In the genomic region with DNA sequence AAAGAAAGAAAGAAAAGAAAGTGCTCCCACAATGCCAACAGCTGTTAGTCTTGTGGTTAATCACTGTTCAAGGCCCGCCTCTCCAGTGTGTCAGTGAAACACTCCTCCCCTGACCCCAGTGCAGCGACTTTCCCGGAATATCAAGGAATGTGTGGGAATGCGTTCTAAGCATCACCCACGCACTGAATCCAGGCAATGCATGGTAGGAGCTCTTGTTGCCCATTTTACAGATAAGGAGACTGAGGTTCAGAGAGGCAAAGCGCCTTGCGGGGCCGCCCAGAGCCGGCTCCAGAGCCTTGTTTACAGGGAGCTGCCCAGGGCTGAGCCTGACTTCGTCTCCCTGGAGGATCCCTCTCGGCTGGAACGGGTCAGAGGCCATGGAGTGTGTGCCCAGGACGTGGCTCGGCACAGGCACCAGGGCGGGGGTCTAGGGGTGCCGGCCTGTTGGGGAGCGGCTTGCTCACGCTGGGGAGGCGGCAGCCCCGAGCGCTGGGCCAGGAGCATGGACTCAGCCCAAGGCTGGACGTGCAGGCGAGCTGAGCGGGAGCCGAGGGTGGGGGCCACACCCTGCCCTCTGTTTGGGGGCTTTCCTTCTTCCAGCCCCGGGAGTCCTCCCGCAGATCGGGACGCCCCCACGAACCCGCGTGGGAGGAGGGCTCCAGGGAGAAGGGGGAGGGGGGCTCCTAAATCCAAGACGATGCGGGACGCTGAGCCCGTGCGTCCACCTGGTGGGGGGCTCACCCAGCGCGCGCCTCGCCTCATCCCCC, we compare ENCODE assay signal across 8 cellular contexts. TPM values are rescaled to one million over a fixed set of nuclear protein-coding genes. Genes with fewer than 3 reads are reported as not detected.
DNase-seq lines count a peak whose midpoint lies in the region; ATAC-seq and TF ChIP-seq lines count a peak whose summit lies in the region.

No MANE protein-coding gene starts in this region.

- peak overlapping the region in 1 of 2 experiments; percentile 86 for H3K23ac ChIP-seq in mesenchymal stem cell (ENCODE audit: low read length in 2 of 2)

- TF ChIP-seq CTCF in AG09309 (IDR thresholded peaks at IDR 0.05; ENCODE audit: control insufficient read depth, insufficient read depth, low read depth, low read length, missing control alignments) (no peak), upper lobe of left lung (IDR thresholded peaks at IDR 0.05) (no peak)

- TF ChIP-seq POLR2A in upper lobe of left lung (IDR thresholded peaks at IDR 0.05), result peak in 2 of 4 donors; percentile 15 to 26

- H2BK5ac ChIP-seq in mesenchymal stem cell (ENCODE audit: low read depth, low read length, poor library complexity, severe bottlenecking), result peak overlapping the region; percentile 85

- 18% methylated on average over 41 of the region's 41 CpGs for WGBS in ectodermal cell, 2 experiments
- WGBS in mesenchymal stem cell, result 7% methylated on average over 29 of the region's 41 CpGs
- WGBS in upper lobe of left lung, 2 donors, result 14 to 29% methylated on average over 5 to 30 of the region's 41 CpGs

- H3K79me1 ChIP-seq in mesenchymal stem cell (replicated peaks; ENCODE audit: low read length, poor library complexity, severe bottlenecking), result peaks cover 30% of the 10 kb centered on the region

- H3K14ac ChIP-seq in mesenchymal stem cell (ENCODE audit: low read length in 2 of 2), result peak overlapping the region; percentile 58 to 78

- peaks cover 48% of the 10 kb centered on the region for H3K36me3 ChIP-seq in SJSA1
- peaks cover 24% of the 10 kb centered on the region for H3K36me3 ChIP-seq in ectodermal cell (ENCODE audit: control insufficient read depth, insufficient read depth, low read length)
- H3K36me3 ChIP-seq in mesenchymal stem cell (ENCODE audit: control insufficient read depth in 1 of 2, insufficient read depth in 2 of 2, low read depth in 1 of 2, low read length in 2 of 2), result peaks cover 35 to 36% of the 10 kb centered on the region in 2 experiments
- peaks cover 21 to 31% (median 28%) of the 10 kb centered on the region in 4 donors for H3K36me3 ChIP-seq in upper lobe of left lung

- H3K4me3 ChIP-seq in AG09309 (ENCODE audit: control insufficient read depth, low read depth, low read length) (peak overlapping the region; percentile 72), SJSA1 (peak overlapping the region; percentile 83), ectodermal cell (ENCODE audit: insufficient read depth, low read depth, low read length) (peak overlapping the region; percentile 84), mesenchymal stem cell (ENCODE audit: insufficient read depth in 1 of 2, low read depth in 1 of 2, low read length in 2 of 2) (peak overlapping the region; percentile 84 to 90), upper lobe of left lung (peak overlapping the region; percentile 90 to 98 (median 94))

- H3K4me1 ChIP-seq in SJSA1 (replicated peaks) (peaks cover 49% of the 10 kb centered on the region), ectodermal cell (ENCODE audit: control insufficient read depth, insufficient read depth, low read length) (peaks cover 14% of the 10 kb centered on the region), mesenchymal stem cell (ENCODE audit: control insufficient read depth, insufficient read depth, low read depth, low read length) (peaks cover 37% of the 10 kb centered on the region), upper lobe of left lung (peaks cover 63 to 70% (median 65%) of the 10 kb centered on the region in 4 donors)

- peak overlapping the region; percentile 68 for H2AFZ ChIP-seq in mesenchymal stem cell (ENCODE audit: low read depth, low read length)

- peaks cover 2% of the 10 kb centered on the region for H3K9me3 ChIP-seq in SJSA1 (replicated peaks)
- H3K9me3 ChIP-seq in ectodermal cell (ENCODE audit: control insufficient read depth, low read length), result no peaks in the 10 kb centered on the region
- H3K9me3 ChIP-seq in mesenchymal stem cell (ENCODE audit: control insufficient read depth, low read length), result no peaks in the 10 kb centered on the region
- H3K9me3 ChIP-seq in upper lobe of left lung, result peaks cover 0 to 2% (median 0%) of the 10 kb centered on the region in 4 donors

- DNase-seq in AG09309 (ENCODE audit: low read depth) (peak; percentile 74), SJSA1 (ENCODE audit: low read depth in 1 of 2, low spot score in 2 of 2) (peak; percentile 51 to 74), mesenchymal stem cell (peak; percentile 94), upper lobe of left lung (peak in 1 of 2 donors; percentile 89), NCI-H1105 treated with DMSO at 0.1 percent for 48 hours (lab: John Stamatoyannopoulos, UW) (no peak)
- no peak for DNase-seq in stimulated activated CD4-positive, alpha-beta T cell treated with anti-CD3 and anti-CD28 coated beads, Interleukin-2, amount 100 ng/mL, for 48 hours

- peak overlapping the region; percentile 94 for H2BK15ac ChIP-seq in mesenchymal stem cell (ENCODE audit: low read depth, poor library complexity, severe bottlenecking)

- peak overlapping the region; percentile 38 to 94 for H2BK12ac ChIP-seq in mesenchymal stem cell (ENCODE audit: low read length in 2 of 2)

- peak overlapping the region; percentile 64 for H3K27ac ChIP-seq in SJSA1
- no peak overlapping the region for H3K27ac ChIP-seq in ectodermal cell (ENCODE audit: insufficient read depth, low read depth, low read length, poor library complexity, severe bottlenecking)
- peak overlapping the region; percentile 77 for H3K27ac ChIP-seq in mesenchymal stem cell (ENCODE audit: low read length, poor library complexity, severe bottlenecking)
- peak overlapping the region; percentile 92 to 98 (median 95) for H3K27ac ChIP-seq in upper lobe of left lung

- peak overlapping the region; percentile 97 for H2BK120ac ChIP-seq in mesenchymal stem cell (ENCODE audit: low read depth, low read length)

- peak overlapping the region; percentile 92 for H4K8ac ChIP-seq in mesenchymal stem cell (ENCODE audit: low read length)

- H3K9ac ChIP-seq in mesenchymal stem cell (ENCODE audit: low read length), result peak overlapping the region; percentile 98

- peak in 2 of 4 donors; percentile 17 to 62 for TF ChIP-seq EP300 in upper lobe of left lung (IDR thresholded peaks at IDR 0.05)

- peak overlapping the region; percentile 62 for H3K4me2 ChIP-seq in mesenchymal stem cell (ENCODE audit: low read length, poor library complexity, severe bottlenecking)

- ATAC-seq in GM21576 (IDR thresholded peaks at IDR 0.05; ENCODE audit: unreplicated experiment) (peak; percentile 7), upper lobe of left lung (ENCODE audit: low FRiP score in 2 of 2) (peak; percentile 8 to 79)

- H3K4ac ChIP-seq in mesenchymal stem cell (ENCODE audit: low read depth in 1 of 2, low read length in 2 of 2), result peak overlapping the region; percentile 98 to 100

- H3K27me3 ChIP-seq in SJSA1 (replicated peaks) (no peaks in the 10 kb centered on the region), ectodermal cell (ENCODE audit: control insufficient read depth, insufficient read depth, low read length, poor library complexity, severe bottlenecking) (no peaks in the 10 kb centered on the region), mesenchymal stem cell (ENCODE audit: control insufficient read depth in 1 of 2, insufficient read depth in 1 of 2, low read length in 2 of 2) (no peaks in the 10 kb centered on the region), upper lobe of left lung (no peaks in the 10 kb centered on the region)

- peak overlapping the region; percentile 98 for H4K91ac ChIP-seq in mesenchymal stem cell (ENCODE audit: low read length)

- H3K18ac ChIP-seq in mesenchymal stem cell (ENCODE audit: low read depth in 1 of 2, low read length in 2 of 2), result peak overlapping the region; percentile 95 to 97

- H2AK5ac ChIP-seq in mesenchymal stem cell (ENCODE audit: low read length, severe bottlenecking), result no peak overlapping the region

RNA-seq across cellular contexts. Expression of a gene that starts 0.8 kb away (rescaled TPM):
- 37.0 and 42.9 TPM in 2 replicates for total RNA-seq in SJSA1 (2014; rRNA removed; shearing (Covaris generic))
- polyA plus RNA-seq in ectodermal cell (2013, experiment 1 of 4), result 33.3 TPM
- 31.3 TPM for polyA plus RNA-seq in ectodermal cell (2013, experiment 2 of 4)
- 26.3 TPM for polyA plus RNA-seq in ectodermal cell (2013, experiment 3 of 4)
- 29.3 TPM for polyA plus RNA-seq in ectodermal cell (2013, experiment 4 of 4)
- 45.2 TPM for polyA plus RNA-seq in mesenchymal stem cell (2013, experiment 1 of 2)
- polyA plus RNA-seq in mesenchymal stem cell (2013, experiment 2 of 2), result 45.9 TPM
- total RNA-seq in upper lobe of left lung, result 100 to 1,000 TPM in 1 of 6 donors, 10 to 100 TPM in 5; 67.3 to 117 (median 85.2) TPM

RNA-seq across cellular contexts. Expression of a gene that starts 18.2 kb away (rescaled TPM):
- total RNA-seq in SJSA1 (2014; rRNA removed; shearing (Covaris generic)), result 26.5 and 43.5 TPM in 2 replicates
- polyA plus RNA-seq in ectodermal cell (2013, experiment 1 of 4), result 8.7 TPM
- 8.1 TPM for polyA plus RNA-seq in ectodermal cell (2013, experiment 2 of 4)
- polyA plus RNA-seq in ectodermal cell (2013, experiment 3 of 4), result 10.3 TPM
- polyA plus RNA-seq in ectodermal cell (2013, experiment 4 of 4), result 10.7 TPM
- 32.1 TPM for polyA plus RNA-seq in mesenchymal stem cell (2013, experiment 1 of 2)
- polyA plus RNA-seq in mesenchymal stem cell (2013, experiment 2 of 2), result 29.4 TPM
- total RNA-seq in upper lobe of left lung, result 100 to 1,000 TPM in 1 of 6 donors, 10 to 100 TPM in 5; 41.3 to 105 (median 56.2) TPM

RNA-seq across cellular contexts. Expression of a gene that starts 21.1 kb away (rescaled TPM):
- total RNA-seq in SJSA1 (2014; rRNA removed; shearing (Covaris generic)), result 32.6 and 32.7 TPM in 2 replicates
- 39.2 TPM for polyA plus RNA-seq in ectodermal cell (2013, experiment 1 of 4)
- polyA plus RNA-seq in ectodermal cell (2013, experiment 2 of 4), result 27.4 TPM
- polyA plus RNA-seq in ectodermal cell (2013, experiment 3 of 4), result 31.3 TPM
- polyA plus RNA-seq in ectodermal cell (2013, experiment 4 of 4), result 35.0 TPM
- polyA plus RNA-seq in mesenchymal stem cell (2013, experiment 1 of 2), result 127 TPM
- 132 TPM for polyA plus RNA-seq in mesenchymal stem cell (2013, experiment 2 of 2)
- 100 to 1,000 TPM; 106 to 239 (median 161) TPM for total RNA-seq in upper lobe of left lung

RNA-seq across cellular contexts. Expression of a gene that starts 32.0 kb away (rescaled TPM):
- total RNA-seq in SJSA1 (2014; rRNA removed; shearing (Covaris generic)), result 1.6 and 18.4 TPM in 2 replicates
- polyA plus RNA-seq in ectodermal cell (2013, experiment 1 of 4), result 3.6 TPM
- polyA plus RNA-seq in ectodermal cell (2013, experiment 2 of 4), result 4.1 TPM
- polyA plus RNA-seq in ectodermal cell (2013, experiment 3 of 4), result 3.8 TPM
- polyA plus RNA-seq in ectodermal cell (2013, experiment 4 of 4), result 6.3 TPM
- polyA plus RNA-seq in mesenchymal stem cell (2013, experiment 1 of 2), result 2.0 TPM
- 1.8 TPM for polyA plus RNA-seq in mesenchymal stem cell (2013, experiment 2 of 2)
- total RNA-seq in upper lobe of left lung, result 10 to 100 TPM in 3 of 6 donors, 1 to 10 TPM in 3; 4.1 to 38.8 (median 10.0) TPM

RNA-seq across cellular contexts. Expression of a gene that starts 39.0 kb away (rescaled TPM):
- total RNA-seq in SJSA1 (2014; rRNA removed; shearing (Covaris generic)), result 20.4 and 24.5 TPM in 2 replicates
- polyA plus RNA-seq in ectodermal cell (2013, experiment 1 of 4), result 39.8 TPM
- polyA plus RNA-seq in ectodermal cell (2013, experiment 2 of 4), result 38.0 TPM
- 27.9 TPM for polyA plus RNA-seq in ectodermal cell (2013, experiment 3 of 4)
- polyA plus RNA-seq in ectodermal cell (2013, experiment 4 of 4), result 34.1 TPM
- 29.7 TPM for polyA plus RNA-seq in mesenchymal stem cell (2013, experiment 1 of 2)
- 30.1 TPM for polyA plus RNA-seq in mesenchymal stem cell (2013, experiment 2 of 2)
- 10 to 100 TPM; 20.1 to 40.7 (median 25.6) TPM for total RNA-seq in upper lobe of left lung

Comparison
In these comparisons a context has a peak if more than half of its experiments do, and no peak if none do; other contexts are left out.
1. DNase-seq: peak in AG09309 (single experiment), SJSA1 (2 of 2) and mesenchymal stem cell (single experiment); none in stimulated activated CD4-positive, alpha-beta T cell treated with anti-CD3 and anti-CD28 coated beads, Interleukin-2, amount 100 ng/mL, for 48 hours (0 of 2) and NCI-H1105 treated with DMSO at 0.1 percent for 48 hours (single experiment).
2. Peak in every context shown above with its lines, with median percentiles within 50 percentile points of each other: H3K4me3 ChIP-seq.